13 cellular contexts compared by ENCODE assay signal in the genomic region with DNA sequence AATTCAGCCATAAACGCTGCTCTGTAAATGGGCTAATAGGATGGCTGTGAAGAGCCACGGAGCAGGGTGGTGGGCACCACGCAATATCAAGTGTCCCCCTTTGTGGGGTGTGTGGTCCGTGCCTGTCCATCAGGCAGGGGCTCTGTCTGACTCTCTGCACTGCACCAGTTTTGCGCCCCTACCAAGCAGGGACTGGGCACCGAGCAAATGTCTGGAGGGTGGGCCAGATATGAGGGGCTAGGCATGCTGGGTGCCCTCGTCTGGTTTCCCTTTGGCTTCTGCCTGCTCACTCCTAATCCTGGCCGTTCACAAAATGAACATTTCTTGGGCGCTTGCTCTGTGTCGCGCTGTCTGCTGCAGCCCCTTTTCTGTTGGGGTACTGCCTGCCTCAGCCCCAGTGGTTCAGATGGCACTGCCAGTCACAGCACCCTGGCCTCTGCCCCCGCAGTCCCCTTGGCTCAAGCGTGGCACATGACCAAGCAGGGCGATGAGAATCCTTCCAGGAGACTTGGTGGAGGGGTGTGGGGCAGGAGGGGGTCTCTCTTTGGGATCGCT. TPM values are rescaled to one million over a fixed set of nuclear protein-coding genes. Genes with fewer than 3 reads are reported as not detected.
DNase-seq lines count a peak whose midpoint lies in the region; ATAC-seq and TF ChIP-seq lines count a peak whose summit lies in the region.
"Had no signal": no experiment of that assay in that cellular context is flagged by ENCODE, and none has a peak within 500 bp of the region (broad histone marks: within the 10 kb centered on the region; RNA-seq: fewer than 3 reads in every experiment).

No MANE protein-coding gene starts in this region.

- no peaks in the 10 kb centered on the region for H3K27me3 Mint-ChIP-seq in activated CD4-positive, alpha-beta T cell treated with anti-CD3 and anti-CD28 coated beads for 36 hours
- no peaks in the 10 kb centered on the region for H3K27me3 Mint-ChIP-seq in effector memory CD8-positive, alpha-beta T cell

- H3K4me1 Mint-ChIP-seq in activated CD4-positive, alpha-beta T cell treated with anti-CD3 and anti-CD28 coated beads for 36 hours = peaks cover 25% of the 10 kb centered on the region
- peaks cover 24 to 32% of the 10 kb centered on the region in 2 donors for H3K4me1 Mint-ChIP-seq in effector memory CD8-positive, alpha-beta T cell (ENCODE audit: low read depth in 2 of 2)

- H3K27me3 ChIP-seq in breast epithelium (no peaks in the 10 kb centered on the region), lower lobe of right lung (ENCODE audit: low read depth) (no peaks in the 10 kb centered on the region), smooth muscle cell (ENCODE audit: low read depth) (no peaks in the 10 kb centered on the region)
- H3K27me3 ChIP-seq: foreskin keratinocyte had no signal

- peaks cover 13 to 22% of the 10 kb centered on the region in 2 donors for H3K4me1 ChIP-seq in breast epithelium
- H3K4me1 ChIP-seq in lower lobe of right lung = peaks cover 37% of the 10 kb centered on the region
- peaks cover 8% of the 10 kb centered on the region for H3K4me1 ChIP-seq in smooth muscle cell (ENCODE audit: low read depth)

- peaks cover 9% of the 10 kb centered on the region for H3K9me3 Mint-ChIP-seq in activated CD4-positive, alpha-beta T cell treated with anti-CD3 and anti-CD28 coated beads for 36 hours (ENCODE audit: low read depth)
- H3K9me3 Mint-ChIP-seq in effector memory CD8-positive, alpha-beta T cell = peaks cover 0 to 7% of the 10 kb centered on the region in 2 donors

- ATAC-seq in activated CD4-positive, alpha-beta T cell treated with anti-CD3 and anti-CD28 coated beads for 36 hours = no peak
- no peak for ATAC-seq in lower lobe of right lung
- ATAC-seq in HG03135 (IDR thresholded peaks at IDR 0.05; ENCODE audit: unreplicated experiment) = no peak
- ATAC-seq in effector memory CD8-positive, alpha-beta T cell (replicated peaks) = no peak
- ATAC-seq: activated T-cell treated with anti-CD3 and anti-CD28 coated beads, Interleukin-2, amount 50 U/mL, for 72 hours; foreskin keratinocyte had no signal

- intact Hi-C loops in activated CD4-positive, alpha-beta T cell treated with anti-CD3 and anti-CD28 coated beads for 36 hours (cut with DNase I, micrococcal nuclease) = no loop called here
- intact Hi-C loops in breast epithelium (cut with DNase I; ENCODE audit: low total_unique reads) = no loop called here
- intact Hi-C loops in lower lobe of right lung (cut with DNase I) = no loop called here

- H3K9ac ChIP-seq in smooth muscle cell (ENCODE audit: low read depth) = peak overlapping the region; percentile 74

- H3K27ac Mint-ChIP-seq in activated CD4-positive, alpha-beta T cell treated with anti-CD3 and anti-CD28 coated beads for 36 hours = no peak overlapping the region
- H3K27ac Mint-ChIP-seq in effector memory CD8-positive, alpha-beta T cell = peak overlapping the region in 1 of 2 donors; percentile 76
- H3K27ac Mint-ChIP-seq: activated T-cell treated with anti-CD3 and anti-CD28 coated beads, Interleukin-2, amount 50 U/mL, for 72 hours had no signal

- peaks cover 7% of the 10 kb centered on the region for H3F3A ChIP-seq in smooth muscle cell (ENCODE audit: low read depth)

- H3K36me3 Mint-ChIP-seq in activated CD4-positive, alpha-beta T cell treated with anti-CD3 and anti-CD28 coated beads for 36 hours (ENCODE audit: low read depth) = no peaks in the 10 kb centered on the region
- H3K36me3 Mint-ChIP-seq in effector memory CD8-positive, alpha-beta T cell (ENCODE audit: insufficient read depth) = peaks cover 18% of the 10 kb centered on the region

- H3K4me2 ChIP-seq in smooth muscle cell = no peak overlapping the region

- H3K9me3 ChIP-seq in breast epithelium (peaks cover 4 to 9% of the 10 kb centered on the region in 2 donors), lower lobe of right lung (peaks cover 10% of the 10 kb centered on the region), smooth muscle cell (replicated peaks; ENCODE audit: low read depth) (no peaks in the 10 kb centered on the region)

- no peak overlapping the region for H2AFZ ChIP-seq in smooth muscle cell (ENCODE audit: low read depth)

- no peaks in the 10 kb centered on the region for H3K79me2 ChIP-seq in smooth muscle cell (ENCODE audit: low read depth)

- DNase-seq in activated CD4-positive, alpha-beta T cell treated with anti-CD3 and anti-CD28 coated beads for 36 hours = peak; percentile 5
- no peak for DNase-seq in activated CD4-positive, alpha-beta T cell treated with anti-CD3 and anti-CD28 coated beads, Interleukin-2, amount 50 U/mL, for 4 hours
- DNase-seq in breast epithelium (ENCODE audit: low spot score in 2 of 2) (no peak), lower lobe of right lung (peak; percentile 35), smooth muscle cell (lab: John Stamatoyannopoulos, UW; ENCODE audit: unreplicated experiment) (no peak)
- no peak for DNase-seq in stimulated activated CD4-positive, alpha-beta T cell treated with anti-CD3 and anti-CD28 coated beads, Interleukin-2, amount 100 ng/mL, for 24 hours
- DNase-seq in effector memory CD8-positive, alpha-beta T cell = no peak
- DNase-seq: 8988T; activated CD4-positive, CD25-positive, alpha-beta regulatory T cell; activated T-cell treated with anti-CD3 and anti-CD28 coated beads, Interleukin-2, amount 50 U/mL, for 72 hours; foreskin keratinocyte; NCI-H1048 had no signal

- no peak for TF ChIP-seq POLR2A in breast epithelium (IDR thresholded peaks at IDR 0.05)

- no peak overlapping the region for H3K4me3 ChIP-seq in breast epithelium
- H3K4me3 ChIP-seq in lower lobe of right lung = no peak overlapping the region
- H3K4me3 ChIP-seq in smooth muscle cell = no peak overlapping the region

- POLR2A ChIA-PET in activated CD4-positive, alpha-beta T cell treated with anti-CD3 and anti-CD28 coated beads for 36 hours (lab: Charles Lee) = no interaction called here

- CTCF ChIA-PET in activated CD4-positive, alpha-beta T cell treated with anti-CD3 and anti-CD28 coated beads for 36 hours (lab: Charles Lee) = interaction anchor here (0.7 kb wide), 1 partner anchor 229 kb away, joined by 3 read pairs; no protein-coding TSS in a partner anchor

- TF ChIP-seq CTCF in breast epithelium (IDR thresholded peaks at IDR 0.05) = no peak
- no peak for TF ChIP-seq CTCF in lower lobe of right lung (IDR thresholded peaks at IDR 0.05)
- TF ChIP-seq CTCF in smooth muscle cell (IDR thresholded peaks at IDR 0.05; ENCODE audit: borderline replicate concordance, insufficient read depth, poor library complexity, severe bottlenecking) = no peak

- H3K27ac ChIP-seq in breast epithelium (peak overlapping the region; percentile 89), lower lobe of right lung (peak overlapping the region; percentile 39), smooth muscle cell (ENCODE audit: low read depth) (no peak overlapping the region)
- H3K27ac ChIP-seq: foreskin keratinocyte had no signal

- WGBS in smooth muscle cell (ENCODE audit: low lambda C conversion rate) = 97% methylated on average over 15 of the region's 15 CpGs

- H3K4me3 Mint-ChIP-seq in activated CD4-positive, alpha-beta T cell treated with anti-CD3 and anti-CD28 coated beads for 36 hours = no peak overlapping the region
- peak overlapping the region in 1 of 2 donors; percentile 73 for H3K4me3 Mint-ChIP-seq in effector memory CD8-positive, alpha-beta T cell

- H3K36me3 ChIP-seq in breast epithelium (no peaks in the 10 kb centered on the region), lower lobe of right lung (no peaks in the 10 kb centered on the region), smooth muscle cell (ENCODE audit: low read depth) (no peaks in the 10 kb centered on the region)

- H4K20me1 ChIP-seq in smooth muscle cell (ENCODE audit: low read depth) = peaks cover 17% of the 10 kb centered on the region

RNA-seq across cellular contexts. Expression of a gene that starts 37.1 kb away (rescaled TPM):
- under 1 TPM; 0.43 to 0.46 TPM for total RNA-seq in activated CD4-positive, alpha-beta T cell treated with anti-CD3 and anti-CD28 coated beads for 36 hours
- 10 to 100 TPM in 2 of 3 donors, under 1 TPM in 1; 0.96 to 36.7 (median 21.2) TPM for total RNA-seq in breast epithelium
- total RNA-seq in lower lobe of right lung = 51.8 TPM
- total RNA-seq in smooth muscle cell = 15.2 and 17.6 TPM in 2 replicates
- polyA plus RNA-seq in smooth muscle cell = 3.6 and 12.3 TPM in 2 replicates

RNA-seq across cellular contexts. Expression of a gene that starts 45.7 kb away (rescaled TPM):
- total RNA-seq in activated CD4-positive, alpha-beta T cell treated with anti-CD3 and anti-CD28 coated beads for 36 hours = 10 to 100 TPM; 25.7 to 40.7 TPM
- total RNA-seq in breast epithelium (10 to 100 TPM; 28.4 to 85.6 (median 61.0) TPM), lower lobe of right lung (58.1 TPM), smooth muscle cell (7.5 and 16.6 TPM in 2 replicates)
- 14.5 and 15.5 TPM in 2 replicates for polyA plus RNA-seq in smooth muscle cell

Comparison
In these comparisons a context has a peak if more than half of its experiments do, and no peak if none do; other contexts are left out.
1. DNase-seq: peak in activated CD4-positive, alpha-beta T cell treated with anti-CD3 and anti-CD28 coated beads for 36 hours (single experiment) and lower lobe of right lung (single experiment); none in activated CD4-positive, alpha-beta T cell treated with anti-CD3 and anti-CD28 coated beads, Interleukin-2, amount 50 U/mL, for 4 hours (0 of 2), breast epithelium (0 of 2), smooth muscle cell (single experiment), stimulated activated CD4-positive, alpha-beta T cell treated with anti-CD3 and anti-CD28 coated beads, Interleukin-2, amount 100 ng/mL, for 24 hours (0 of 2) and effector memory CD8-positive, alpha-beta T cell (0 of 3).